ENCODE assay signal across 17 cellular contexts in genomic region chr13:33348366-33348765, GRCh38.
DNase-seq lines count a peak whose midpoint lies in the region; ATAC-seq and TF ChIP-seq lines count a peak whose summit lies in the region.
"Had no signal": no experiment of that assay in that cellular context is flagged by ENCODE, and none has a peak within 500 bp of the region (broad histone marks: within the 10 kb centered on the region; RNA-seq: fewer than 3 reads in every experiment).

No MANE protein-coding gene starts in this region.

- no peak for TF ChIP-seq EP300 in transverse colon (IDR thresholded peaks at IDR 0.05; ENCODE audit: low read depth)

- TF ChIP-seq POLR2A in HCT116 (IDR thresholded peaks at IDR 0.05; ENCODE audit: borderline replicate concordance, extremely low read depth, insufficient read depth, insufficient read length) (no peak), transverse colon (IDR thresholded peaks at IDR 0.05) (no peak)

- in situ Hi-C loops in transverse colon (cut with MboI; ENCODE audit: low pct_ligation_motif_present in 1 of 4, low pct_unique_long_range_greater_than_20kb in 1 of 4, low sequenced_read_pairs in 3 of 4), result no loop called here

- H3K9ac ChIP-seq in HCT116 (ENCODE audit: low read length), result no peak overlapping the region
- H3K9ac ChIP-seq: SK-N-SH had no signal

- no peak overlapping the region for H3K4me2 ChIP-seq in HCT116 (ENCODE audit: low read length)

- H2AFZ ChIP-seq in HCT116 (ENCODE audit: low read depth, low read length, poor library complexity, severe bottlenecking), result no peak overlapping the region

- 25 to 56% methylated on average over 2 of the region's 2 CpGs for WGBS in transverse colon (ENCODE audit: low coverage in 1 of 2), 2 donors

- no peak for ATAC-seq in HCT116
- ATAC-seq in GM21529 (IDR thresholded peaks at IDR 0.05; ENCODE audit: unreplicated experiment), result no peak
- ATAC-seq in HG02938 (IDR thresholded peaks at IDR 0.05; ENCODE audit: unreplicated experiment), result no peak
- ATAC-seq: stimulated activated naive CD8-positive, alpha-beta T cell treated with anti-CD3 and anti-CD28 coated beads, Interleukin-15, amount 100 ng/mL, for 72 hours had no signal

- no peaks in the 10 kb centered on the region for H3K79me2 ChIP-seq in HCT116 (ENCODE audit: insufficient read depth, low read length)

- POLR2A ChIA-PET in HCT116 (lab: Charles Lee), result no interaction called here

- intact Hi-C loops in HCT116 (cut with micrococcal nuclease) (no loop called here), transverse colon (cut with DNase I; ENCODE audit: low total_unique reads) (no loop called here)

- TF ChIP-seq CTCF in HCT116 (IDR thresholded peaks at IDR 0.05 in 2 of 3, conservative IDR thresholded peaks at IDR 0.05 in 1 of 3; ENCODE audit: borderline replicate concordance in 1 of 3, insufficient read depth in 1 of 3, low read depth in 2 of 3, low read length in 2 of 3) (no peak), cardiac fibroblast (IDR thresholded peaks at IDR 0.05; ENCODE audit: low read depth, low read length) (no peak), transverse colon (IDR thresholded peaks at IDR 0.05) (no peak)

- CTCF ChIA-PET in HCT116 (lab: Charles Lee), result interaction anchor here (1.2 kb wide), 1 partner anchor 145 kb away, joined by 3 read pairs; no protein-coding TSS in a partner anchor

- no peak for TF ChIP-seq RAD21 in HCT116 (IDR thresholded peaks at IDR 0.05; ENCODE audit: low read depth)

- DNase-seq in HCT116 (ENCODE audit: low read depth, low spot score) (no peak), cardiac fibroblast (ENCODE audit: low read depth in 2 of 2) (peak; percentile 34 to 37), iris pigment epithelial cell (ENCODE audit: low read depth) (peak; percentile 64), transverse colon (no peak), T-helper 1 cell (no peak), NCI-H2107 treated with DMSO at 0.1 percent for 48 hours (lab: John Stamatoyannopoulos, UW; ENCODE audit: unreplicated experiment) (no peak)
- DNase-seq: activated CD8-positive, alpha-beta memory T cell treated with anti-CD3 and anti-CD28 coated beads for 24 hours; CD8-positive, alpha-beta memory T cell; Karpas-422; NCI-H1694 treated with DMSO at 0.1 percent for 48 hours; NCI-H526; OCI-M1; SK-N-SH; stimulated activated CD4-positive, alpha-beta T cell treated with anti-CD3 and anti-CD28 coated beads, Interleukin-12 subunit alpha, Interleukin-12 subunit beta, amount 100 ng/mL, for 4 hours; stimulated activated naive CD8-positive, alpha-beta T cell treated with anti-CD3 and anti-CD28 coated beads, Interleukin-15, amount 100 ng/mL, for 72 hours had no signal

- peaks cover 7 to 27% of the 10 kb centered on the region in 2 experiments; a peak in 3 of 4 replicates for H3K4me1 ChIP-seq in HCT116 (ENCODE audit: control insufficient read depth in 1 of 2, insufficient read depth in 2 of 2, low read length in 2 of 2)
- H3K4me1 ChIP-seq in transverse colon, result peaks cover 0 to 28% (median 20%) of the 10 kb centered on the region in 4 donors

- H3K27ac ChIP-seq in HCT116 (ENCODE audit: low read depth, low read length), result no peak overlapping the region
- H3K27ac ChIP-seq in transverse colon, result peak overlapping the region in 3 of 4 donors; percentile 27 to 88 (median 84)

- RAD21 ChIA-PET in HCT116 (lab: Charles Lee; ENCODE audit: low non-redundant PET in 1 of 2, low total read pairs in 2 of 2, uncharacterized antibody in 2 of 2, unreplicated experiment in 2 of 2), result no interaction called here

- no peaks in the 10 kb centered on the region for H3K9me2 ChIP-seq in HCT116 (ENCODE audit: insufficient read depth)
- H3K9me2 ChIP-seq: SK-N-SH had no signal

- H3K9me3 ChIP-seq in HCT116 (ENCODE audit: control insufficient read depth in 1 of 2, insufficient read depth in 1 of 2, low read depth in 1 of 2, low read length in 2 of 2) (no peaks in the 10 kb centered on the region), transverse colon (no peaks in the 10 kb centered on the region)
- H3K9me3 ChIP-seq: SK-N-SH had no signal

- H3K36me3 ChIP-seq in HCT116 (ENCODE audit: control insufficient read depth in 1 of 2, insufficient read depth in 2 of 2, low read length in 2 of 2), result no peaks in the 10 kb centered on the region
- no peaks in the 10 kb centered on the region for H3K36me3 ChIP-seq in transverse colon

- H3K4me3 ChIP-seq in HCT116 (replicated peaks in 1 of 2; ENCODE audit: low read depth in 1 of 2, low read length in 2 of 2) (no peak overlapping the region), cardiac fibroblast (replicated peaks in 1 of 2; ENCODE audit: low read depth in 2 of 2, low read length in 2 of 2) (no peak overlapping the region), transverse colon (no peak overlapping the region)

- H4K20me1 ChIP-seq in HCT116 (ENCODE audit: insufficient read depth), result no peaks in the 10 kb centered on the region

- no peaks in the 10 kb centered on the region for H3K27me3 ChIP-seq in HCT116 (ENCODE audit: insufficient read depth, low read length)
- no peaks in the 10 kb centered on the region for H3K27me3 ChIP-seq in transverse colon

- BruUV-seq in HCT116 (replicated peaks; lab: Mats Ljungman, UMichigan), result TSS peak; percentile 35

TF ChIP-seq in HCT116, 20 proteins besides CTCF, POLR2A, EP300 and RAD21:
- TF ChIP-seq, protein P1, sequence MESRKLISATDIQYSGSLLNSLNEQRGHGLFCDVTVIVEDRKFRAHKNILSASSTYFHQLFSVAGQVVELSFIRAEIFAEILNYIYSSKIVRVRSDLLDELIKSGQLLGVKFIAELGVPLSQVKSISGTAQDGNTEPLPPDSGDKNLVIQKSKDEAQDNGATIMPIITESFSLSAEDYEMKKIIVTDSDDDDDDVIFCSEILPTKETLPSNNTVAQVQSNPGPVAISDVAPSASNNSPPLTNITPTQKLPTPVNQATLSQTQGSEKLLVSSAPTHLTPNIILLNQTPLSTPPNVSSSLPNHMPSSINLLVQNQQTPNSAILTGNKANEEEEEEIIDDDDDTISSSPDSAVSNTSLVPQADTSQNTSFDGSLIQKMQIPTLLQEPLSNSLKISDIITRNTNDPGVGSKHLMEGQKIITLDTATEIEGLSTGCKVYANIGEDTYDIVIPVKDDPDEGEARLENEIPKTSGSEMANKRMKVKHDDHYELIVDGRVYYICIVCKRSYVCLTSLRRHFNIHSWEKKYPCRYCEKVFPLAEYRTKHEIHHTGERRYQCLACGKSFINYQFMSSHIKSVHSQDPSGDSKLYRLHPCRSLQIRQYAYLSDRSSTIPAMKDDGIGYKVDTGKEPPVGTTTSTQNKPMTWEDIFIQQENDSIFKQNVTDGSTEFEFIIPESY (IDR thresholded peaks at IDR 0.05; ENCODE audit: extremely low read depth, insufficient replicate concordance, low read length), result no peak
- TF ChIP-seq YY1 (IDR thresholded peaks at IDR 0.05; ENCODE audit: extremely low read depth, insufficient replicate concordance, low read depth, low read length) (no peak), FOSL1 (IDR thresholded peaks at IDR 0.05; ENCODE audit: low read depth) (no peak), ELF1 (IDR thresholded peaks at IDR 0.05; ENCODE audit: borderline replicate concordance, low read depth) (no peak)
TF ChIP-seq in HCT116: peak in this region for 0.

Comparison
In these comparisons a context has a peak if more than half of its experiments do, and no peak if none do; other contexts are left out.
1. DNase-seq: peak in cardiac fibroblast (2 of 2) and iris pigment epithelial cell (single experiment); none in HCT116 (single experiment), transverse colon (single experiment), T-helper 1 cell (0 of 5) and NCI-H2107 treated with DMSO at 0.1 percent for 48 hours (single experiment).